In genomic region chr3:108239082-108239481, GRCh38 we compare ENCODE assay signal across 43 cellular contexts. TPM values are rescaled to one million over a fixed set of nuclear protein-coding genes. Genes with fewer than 3 reads are reported as not detected.
"Had no signal": no experiment of that assay in that cellular context is flagged by ENCODE, and none has a peak within 500 bp of the region (broad histone marks: within the 10 kb centered on the region; RNA-seq: fewer than 3 reads in every experiment).

No MANE protein-coding gene starts in this region.

- FAIRE-seq: RCC 7860 had no signal

- H3K27ac ChIP-seq: ascending aorta, cardiac muscle cell, colonic mucosa, PC-9, RWPE1, WERI-Rb-1 had no signal

- H3K4me1 Mint-ChIP-seq: activated CD4-positive, alpha-beta memory T cell treated with anti-CD3 and anti-CD28 coated beads, Interleukin-2, amount 10 ng/mL, durations not matched to agents 7 days and 5 days; activated naive CD4-positive, alpha-beta T cell treated with anti-CD3 and anti-CD28 coated beads, Interleukin-2, amount 50 U/mL, for 24 hours; activated T-helper 17 cell treated with anti-CD3 and anti-CD28 coated beads, Interleukin-2, amount 50 U/mL, for 72 hours; central memory CD8-positive, alpha-beta T cell had no signal

- DNase-seq: activated CD4-positive, alpha-beta memory T cell treated with anti-CD3 and anti-CD28 coated beads, Interleukin-2, amount 10 ng/mL, durations not matched to agents 7 days and 5 days; activated CD4-positive, alpha-beta T cell treated with anti-CD3 and anti-CD28 coated beads for 1 hour; activated CD4-positive, alpha-beta T cell treated with anti-CD3 and anti-CD28 coated beads for 48 hours; activated CD4-positive, CD25-positive, alpha-beta regulatory T cell; activated CD8-positive, alpha-beta memory T cell treated with anti-CD3 and anti-CD28 coated beads for 24 hours; activated effector memory CD4-positive, alpha-beta T cell treated with anti-CD3 and anti-CD28 coated beads, Interleukin-2, amount 50 U/mL, for 16 hours; activated naive CD4-positive, alpha-beta T cell treated with Interleukin-2 at 50 U/mL for 16 hours; activated naive CD8-positive, alpha-beta T cell treated with anti-CD3 and anti-CD28 coated beads, Interleukin-2, amount 10 ng/mL, durations not matched to agents 7 days and 5 days; activated T-cell treated with anti-CD3 and anti-CD28 coated beads, Interleukin-2, amount 50 U/mL, for 1 hour; activated T-cell treated with anti-CD3 and anti-CD28 coated beads, Interleukin-2, amount 50 U/mL, for 72 hours; amygdala; colonic mucosa; Kasumi-1; KG1; MG63; NCI-H1048; NCI-H1417; NCI-H146; NCI-H187; NCI-H2029 treated with DMSO at 0.1 percent for 48 hours; NCI-H2107; NCI-H2171; NCI-H2227 treated with DMSO at 0.1 percent for 48 hours; NCI-H446; NCI-H510A treated with DMSO at 0.1 percent for 48 hours; NCI-H526 treated with DMSO at 0.1 percent for 48 hours; NCI-H774; PC-9; SIG-M5; WERI-Rb-1 had no signal

- H3K4me3 Mint-ChIP-seq: activated CD4-positive, alpha-beta memory T cell treated with anti-CD3 and anti-CD28 coated beads, Interleukin-2, amount 10 ng/mL, durations not matched to agents 7 days and 5 days; activated naive CD4-positive, alpha-beta T cell treated with anti-CD3 and anti-CD28 coated beads, Interleukin-2, amount 50 U/mL, for 24 hours; activated naive CD8-positive, alpha-beta T cell treated with anti-CD3 and anti-CD28 coated beads, Interleukin-2, amount 10 ng/mL, durations not matched to agents 7 days and 5 days; activated T-cell treated with anti-CD3 and anti-CD28 coated beads, Interleukin-2, amount 50 U/mL, for 72 hours; activated T-helper 17 cell treated with anti-CD3 and anti-CD28 coated beads, Interleukin-2, amount 50 U/mL, for 72 hours; central memory CD8-positive, alpha-beta T cell; T-helper 1 cell treated with Interleukin-12 subunit alpha and Interleukin-12 subunit beta and Interleukin-4 antibody, amounts not matched to agents 30 μg/mL and 1 μg/mL, for 36 hours; T-helper 2 cell treated with Interferon-gamma antibody and Interleukin-4, amounts not matched to agents 5 μg/mL and 100 μg/mL, for 36 hours had no signal

- H3K27me3 ChIP-seq: ascending aorta, cardiac muscle cell, colonic mucosa, MG63 had no signal

- H3K9me3 Mint-ChIP-seq: activated naive CD4-positive, alpha-beta T cell treated with anti-CD3 and anti-CD28 coated beads, Interleukin-2, amount 50 U/mL, for 24 hours; central memory CD8-positive, alpha-beta T cell had no signal

- H3K27ac Mint-ChIP-seq: activated CD4-positive, alpha-beta memory T cell treated with anti-CD3 and anti-CD28 coated beads, Interleukin-2, amount 10 ng/mL, durations not matched to agents 7 days and 5 days; activated naive CD4-positive, alpha-beta T cell treated with anti-CD3 and anti-CD28 coated beads, Interleukin-2, amount 50 U/mL, for 24 hours; activated naive CD8-positive, alpha-beta T cell treated with anti-CD3 and anti-CD28 coated beads, Interleukin-2, amount 10 ng/mL, durations not matched to agents 7 days and 5 days; activated T-cell treated with anti-CD3 and anti-CD28 coated beads, Interleukin-2, amount 50 U/mL, for 72 hours; activated T-helper 17 cell treated with anti-CD3 and anti-CD28 coated beads, Interleukin-2, amount 50 U/mL, for 72 hours; T-helper 1 cell treated with Interleukin-12 subunit alpha and Interleukin-12 subunit beta and Interleukin-4 antibody, amounts not matched to agents 30 μg/mL and 1 μg/mL, for 36 hours; T-helper 2 cell treated with Interferon-gamma antibody and Interleukin-4, amounts not matched to agents 5 μg/mL and 100 μg/mL, for 36 hours had no signal

- H3K36me3 ChIP-seq: ascending aorta, cardiac muscle cell, colonic mucosa, MG63, WERI-Rb-1 had no signal

- H3K36me3 Mint-ChIP-seq: activated naive CD4-positive, alpha-beta T cell treated with anti-CD3 and anti-CD28 coated beads, Interleukin-2, amount 50 U/mL, for 24 hours had no signal

- H3K4me3 ChIP-seq: ascending aorta, cardiac muscle cell, colonic mucosa, MG63, PC-9 had no signal

- ATAC-seq: activated T-cell treated with anti-CD3 and anti-CD28 coated beads, Interleukin-2, amount 50 U/mL, for 72 hours; activated T-helper 17 cell treated with anti-CD3 and anti-CD28 coated beads, Interleukin-2, amount 50 U/mL, for 72 hours; Right ventricle myocardium inferior had no signal

- H3K4me2 ChIP-seq: PC-9 had no signal

- H3K27me3 Mint-ChIP-seq: activated CD4-positive, alpha-beta memory T cell treated with anti-CD3 and anti-CD28 coated beads, Interleukin-2, amount 10 ng/mL, durations not matched to agents 7 days and 5 days; activated naive CD4-positive, alpha-beta T cell treated with anti-CD3 and anti-CD28 coated beads, Interleukin-2, amount 50 U/mL, for 24 hours; activated naive CD8-positive, alpha-beta T cell treated with anti-CD3 and anti-CD28 coated beads, Interleukin-2, amount 10 ng/mL, durations not matched to agents 7 days and 5 days; activated T-helper 17 cell treated with anti-CD3 and anti-CD28 coated beads, Interleukin-2, amount 50 U/mL, for 72 hours; central memory CD8-positive, alpha-beta T cell had no signal

- H3K4me1 ChIP-seq: ascending aorta, colonic mucosa had no signal

RNA-seq across cellular contexts. Expression of gene HHLA2, which starts 57.3 kb away (rescaled TPM):
- total RNA-seq: ascending aorta, chondrocyte, OCI-LY7, PC-9, Right ventricle myocardium inferior, SK-MEL-5 had no signal
- polyA plus RNA-seq: cardiac muscle cell had no signal
